Comparison of ENCODE assay signal across 21 cellular contexts in genomic region chr9:116075191-116075590, GRCh38.
DNase-seq lines count a peak whose midpoint lies in the region; ATAC-seq and TF ChIP-seq lines count a peak whose summit lies in the region.
"Had no signal": no experiment of that assay in that cellular context is flagged by ENCODE, and none has a peak within 500 bp of the region (broad histone marks: within the 10 kb centered on the region; RNA-seq: fewer than 3 reads in every experiment).

No MANE protein-coding gene starts in this region.

- ATAC-seq in GM18858 (IDR thresholded peaks at IDR 0.05; ENCODE audit: unreplicated experiment): no peak
- ATAC-seq in natural killer cell treated with Interleukin-12 subunit alpha and Interleukin-12 subunit beta and Interleukin-15 and Interleukin-18, amount 100 ng/mL, for 72 hours: no peak
- no peak for ATAC-seq in activated CD4-positive, alpha-beta T cell treated with anti-CD3 and anti-CD28 coated beads for 36 hours
- ATAC-seq: activated CD4-positive, CD25-positive, alpha-beta regulatory T cell treated with anti-CD3 and anti-CD28 coated beads, Interleukin-2, amount 50 U/mL, for 24 hours; activated CD8-positive, alpha-beta memory T cell treated with anti-CD3 and anti-CD28 coated beads, Interleukin-2, amount 10 ng/mL, durations not matched to agents 7 days and 5 days; HCT116; right cardiac atrium; T-helper 17 cell had no signal

- no peak overlapping the region for H3K4me3 ChIP-seq in HFF-Myc (replicated peaks; ENCODE audit: low read depth, low read length)
- H3K4me3 ChIP-seq in fibroblast of the aortic adventitia (ENCODE audit: low read depth, low read length): no peak overlapping the region
- H3K4me3 ChIP-seq: cardiac muscle cell had no signal

- intact Hi-C loops in activated CD4-positive, alpha-beta T cell treated with anti-CD3 and anti-CD28 coated beads for 36 hours (cut with DNase I, micrococcal nuclease): no loop called here

- CTCF ChIA-PET in activated CD4-positive, alpha-beta T cell treated with anti-CD3 and anti-CD28 coated beads for 36 hours (lab: Charles Lee): interaction anchor here (0.7 kb wide), 1 partner anchor 14 kb away, joined by 3 read pairs; no protein-coding TSS in a partner anchor

- H3K9me3 Mint-ChIP-seq in natural killer cell treated with Interleukin-12 subunit alpha and Interleukin-12 subunit beta and Interleukin-15 and Interleukin-18, amount 100 ng/mL, for 72 hours: peaks cover 14% of the 10 kb centered on the region
- H3K9me3 Mint-ChIP-seq in activated CD4-positive, alpha-beta T cell treated with anti-CD3 and anti-CD28 coated beads for 36 hours (ENCODE audit: low read depth): peaks cover 3% of the 10 kb centered on the region
- H3K9me3 Mint-ChIP-seq: mesothelial cell of epicardium had no signal

- POLR2A ChIA-PET in activated CD4-positive, alpha-beta T cell treated with anti-CD3 and anti-CD28 coated beads for 36 hours (lab: Charles Lee): no interaction called here

- TF ChIP-seq CTCF in HFF-Myc (IDR thresholded peaks at IDR 0.05; ENCODE audit: low read depth, low read length, missing control alignments): no peak
- TF ChIP-seq CTCF in fibroblast of the aortic adventitia (IDR thresholded peaks at IDR 0.05; ENCODE audit: insufficient read depth, low read length): no peak

- peak; percentile 56 for DNase-seq in HFF-Myc (ENCODE audit: extremely low read depth, low read depth)
- peak; percentile 49 for DNase-seq in amniotic stem cell (lab: John Stamatoyannopoulos, UW)
- DNase-seq in fibroblast of the aortic adventitia (ENCODE audit: low read depth): peak; percentile 82
- no peak for DNase-seq in natural killer cell treated with Interleukin-12 subunit alpha and Interleukin-12 subunit beta and Interleukin-15 and Interleukin-18, amount 100 ng/mL, for 72 hours (ENCODE audit: low spot score)
- DNase-seq in activated CD4-positive, alpha-beta T cell treated with anti-CD3 and anti-CD28 coated beads for 36 hours: no peak
- DNase-seq in activated CD4-positive, alpha-beta T cell treated with anti-CD3 and anti-CD28 coated beads, Interleukin-2, amount 50 U/mL, for 4 hours: no peak
- DNase-seq: activated CD8-positive, alpha-beta memory T cell treated with anti-CD3 and anti-CD28 coated beads, Interleukin-2, amount 10 ng/mL, durations not matched to agents 7 days and 5 days; activated naive CD4-positive, alpha-beta T cell treated with Interleukin-2 at 50 U/mL for 16 hours; CD4-positive, alpha-beta T cell; effector CD4-positive, alpha-beta T cell; NCI-H1092 treated with DMSO at 0.1 percent for 48 hours; right cardiac atrium; Right ventricle myocardium superior; stimulated activated CD4-positive, alpha-beta T cell treated with anti-CD3 and anti-CD28 coated beads, Interleukin-2, amount 100 ng/mL, for 48 hours; stimulated activated CD8-positive, alpha-beta memory T cell treated with anti-CD3 and anti-CD28 coated beads, Interleukin-4, amount 100 ng/mL, for 48 hours; T-helper 17 cell had no signal

- H3K36me3 Mint-ChIP-seq in natural killer cell treated with Interleukin-12 subunit alpha and Interleukin-12 subunit beta and Interleukin-15 and Interleukin-18, amount 100 ng/mL, for 72 hours: no peaks in the 10 kb centered on the region
- H3K36me3 Mint-ChIP-seq in activated CD4-positive, alpha-beta T cell treated with anti-CD3 and anti-CD28 coated beads for 36 hours (ENCODE audit: low read depth): no peaks in the 10 kb centered on the region
- H3K36me3 Mint-ChIP-seq: activated CD8-positive, alpha-beta memory T cell treated with anti-CD3 and anti-CD28 coated beads, Interleukin-2, amount 10 ng/mL, durations not matched to agents 7 days and 5 days; mesothelial cell of epicardium had no signal

- H3K27ac Mint-ChIP-seq in natural killer cell treated with Interleukin-12 subunit alpha and Interleukin-12 subunit beta and Interleukin-15 and Interleukin-18, amount 100 ng/mL, for 72 hours: no peak overlapping the region
- no peak overlapping the region for H3K27ac Mint-ChIP-seq in activated CD4-positive, alpha-beta T cell treated with anti-CD3 and anti-CD28 coated beads for 36 hours
- H3K27ac Mint-ChIP-seq: activated CD8-positive, alpha-beta memory T cell treated with anti-CD3 and anti-CD28 coated beads, Interleukin-2, amount 10 ng/mL, durations not matched to agents 7 days and 5 days; CD4-positive, alpha-beta T cell; mesothelial cell of epicardium; T-helper 17 cell had no signal

- H3K4me3 Mint-ChIP-seq in natural killer cell treated with Interleukin-12 subunit alpha and Interleukin-12 subunit beta and Interleukin-15 and Interleukin-18, amount 100 ng/mL, for 72 hours: no peak overlapping the region
- no peak overlapping the region for H3K4me3 Mint-ChIP-seq in activated CD4-positive, alpha-beta T cell treated with anti-CD3 and anti-CD28 coated beads for 36 hours
- H3K4me3 Mint-ChIP-seq: activated CD8-positive, alpha-beta memory T cell treated with anti-CD3 and anti-CD28 coated beads, Interleukin-2, amount 10 ng/mL, durations not matched to agents 7 days and 5 days; CD4-positive, alpha-beta T cell; mesothelial cell of epicardium; T-helper 17 cell had no signal

- no peaks in the 10 kb centered on the region for H3K27me3 Mint-ChIP-seq in natural killer cell treated with Interleukin-12 subunit alpha and Interleukin-12 subunit beta and Interleukin-15 and Interleukin-18, amount 100 ng/mL, for 72 hours
- H3K27me3 Mint-ChIP-seq in activated CD4-positive, alpha-beta T cell treated with anti-CD3 and anti-CD28 coated beads for 36 hours: no peaks in the 10 kb centered on the region
- H3K27me3 Mint-ChIP-seq: activated CD8-positive, alpha-beta memory T cell treated with anti-CD3 and anti-CD28 coated beads, Interleukin-2, amount 10 ng/mL, durations not matched to agents 7 days and 5 days; CD4-positive, alpha-beta T cell; T-helper 17 cell had no signal

- H3K4me1 Mint-ChIP-seq in natural killer cell treated with Interleukin-12 subunit alpha and Interleukin-12 subunit beta and Interleukin-15 and Interleukin-18, amount 100 ng/mL, for 72 hours (ENCODE audit: low read depth in 2 of 2): no peaks in the 10 kb centered on the region
- no peaks in the 10 kb centered on the region for H3K4me1 Mint-ChIP-seq in activated CD4-positive, alpha-beta T cell treated with anti-CD3 and anti-CD28 coated beads for 36 hours
- H3K4me1 Mint-ChIP-seq: activated CD8-positive, alpha-beta memory T cell treated with anti-CD3 and anti-CD28 coated beads, Interleukin-2, amount 10 ng/mL, durations not matched to agents 7 days and 5 days; mesothelial cell of epicardium; T-helper 17 cell had no signal

Comparison
In these comparisons a context has a peak if more than half of its experiments do, and no peak if none do; other contexts are left out.
1. DNase-seq: peak in HFF-Myc (single experiment), amniotic stem cell (single experiment) and fibroblast of the aortic adventitia (single experiment); none in natural killer cell treated with Interleukin-12 subunit alpha and Interleukin-12 subunit beta and Interleukin-15 and Interleukin-18, amount 100 ng/mL, for 72 hours (single experiment), activated CD4-positive, alpha-beta T cell treated with anti-CD3 and anti-CD28 coated beads for 36 hours (single experiment) and activated CD4-positive, alpha-beta T cell treated with anti-CD3 and anti-CD28 coated beads, Interleukin-2, amount 50 U/mL, for 4 hours (0 of 2).